ENCODE assay signal across 25 cellular contexts in the genomic region with DNA sequence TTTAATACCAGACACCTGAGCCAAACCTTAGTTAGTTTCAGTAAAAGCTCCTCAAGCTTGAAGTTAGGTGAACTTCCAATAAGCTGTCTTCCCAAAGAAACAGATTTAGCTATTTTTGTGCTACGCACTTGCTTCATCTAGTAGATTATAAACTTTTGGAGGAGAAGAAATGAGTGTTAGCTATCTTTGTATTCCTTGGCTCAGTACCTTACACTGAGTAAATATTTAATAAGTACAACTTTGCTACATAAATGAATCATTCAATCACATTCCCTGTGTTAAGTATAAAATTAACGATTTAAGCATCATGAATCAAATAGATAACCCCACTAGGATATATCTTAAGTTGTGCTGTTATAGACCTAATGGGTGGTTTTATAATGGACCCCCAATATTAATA.
DNase-seq lines count a peak whose midpoint lies in the region; ATAC-seq, FAIRE-seq and TF ChIP-seq lines count a peak whose summit lies in the region.
"Had no signal": no experiment of that assay in that cellular context is flagged by ENCODE, and none has a peak within 500 bp of the region (broad histone marks: within the 10 kb centered on the region; RNA-seq: fewer than 3 reads in every experiment).

No MANE protein-coding gene starts in this region.

- H3K9me3 ChIP-seq in PC-3 (ENCODE audit: low read length) (no peaks in the 10 kb centered on the region), left lung (no peaks in the 10 kb centered on the region), kidney (ENCODE audit: control insufficient read depth in 1 of 2, low read length in 2 of 2) (peaks cover 0 to 7% of the 10 kb centered on the region in 2 donors)

- H3K9me3 Mint-ChIP-seq in activated CD8-positive, alpha-beta T cell treated with anti-CD3 and anti-CD28 coated beads, Interleukin-2, amount 10 ng/mL, durations not matched to agents 7 days and 5 days (ENCODE audit: insufficient read depth), result no peaks in the 10 kb centered on the region
- H3K9me3 Mint-ChIP-seq in activated CD4-positive, alpha-beta memory T cell treated with anti-CD3 and anti-CD28 coated beads for 36 hours, result peaks cover 12% of the 10 kb centered on the region

- H3F3A ChIP-seq in PC-3 (ENCODE audit: low read length, unreplicated experiment), result no peaks in the 10 kb centered on the region

- no peak overlapping the region for H3K27ac Mint-ChIP-seq in activated CD8-positive, alpha-beta T cell treated with anti-CD3 and anti-CD28 coated beads, Interleukin-2, amount 10 ng/mL, durations not matched to agents 7 days and 5 days
- no peak overlapping the region for H3K27ac Mint-ChIP-seq in activated CD4-positive, alpha-beta memory T cell treated with anti-CD3 and anti-CD28 coated beads for 36 hours
- H3K27ac Mint-ChIP-seq: B cell; CD4-positive, alpha-beta T cell; CD8-positive, alpha-beta T cell had no signal

- H3K27me3 Mint-ChIP-seq in activated CD8-positive, alpha-beta T cell treated with anti-CD3 and anti-CD28 coated beads, Interleukin-2, amount 10 ng/mL, durations not matched to agents 7 days and 5 days (ENCODE audit: low read depth), result peaks cover 3% of the 10 kb centered on the region
- peaks cover 1% of the 10 kb centered on the region for H3K27me3 Mint-ChIP-seq in activated CD4-positive, alpha-beta memory T cell treated with anti-CD3 and anti-CD28 coated beads for 36 hours
- H3K27me3 Mint-ChIP-seq: CD4-positive, alpha-beta T cell had no signal

- no peaks in the 10 kb centered on the region for H3K36me3 ChIP-seq in PC-3 (ENCODE audit: low read depth, low read length)
- no peaks in the 10 kb centered on the region for H3K36me3 ChIP-seq in left lung
- no peaks in the 10 kb centered on the region for H3K36me3 ChIP-seq in kidney (ENCODE audit: control insufficient read depth in 1 of 2, insufficient read depth in 2 of 2, low read length in 2 of 2)
- H3K36me3 ChIP-seq: BLaER1 treated with 17β-estradiol and CSF1 and Interleukin-3, amounts not matched to agents 10 nM and 100 nM had no signal

- intact Hi-C loops in PC-3 (cut with micrococcal nuclease), result loop anchor here (2.0 kb wide), 2 partner anchors 39 to 71 kb away; no protein-coding TSS in a partner anchor
- intact Hi-C loops in left lung (cut with DNase I), result no loop called here
- intact Hi-C loops in kidney (cut with DNase I), result no loop called here
- intact Hi-C loops in activated CD4-positive, alpha-beta memory T cell treated with anti-CD3 and anti-CD28 coated beads for 36 hours (cut with micrococcal nuclease), result no loop called here

- no peaks in the 10 kb centered on the region for H3K36me3 Mint-ChIP-seq in activated CD8-positive, alpha-beta T cell treated with anti-CD3 and anti-CD28 coated beads, Interleukin-2, amount 10 ng/mL, durations not matched to agents 7 days and 5 days (ENCODE audit: low read depth)
- H3K36me3 Mint-ChIP-seq in activated CD4-positive, alpha-beta memory T cell treated with anti-CD3 and anti-CD28 coated beads for 36 hours, result peaks cover 10% of the 10 kb centered on the region
- H3K36me3 Mint-ChIP-seq: CD8-positive, alpha-beta T cell had no signal

- H3K4me2 ChIP-seq in PC-3 (ENCODE audit: low read length), result peak overlapping the region; percentile 20
- H3K4me2 ChIP-seq: BLaER1 treated with 17β-estradiol and CSF1 and Interleukin-3, amounts not matched to agents 10 nM and 100 nM had no signal

- no peak for TF ChIP-seq CTCF in LNCaP clone FGC (IDR thresholded peaks at IDR 0.05; ENCODE audit: control insufficient read depth, extremely low read depth, insufficient read depth)
- TF ChIP-seq CTCF in PC-3 (conservative IDR thresholded peaks at IDR 0.05; ENCODE audit: low read depth, low read length), result no peak
- no peak for TF ChIP-seq CTCF in left lung (IDR thresholded peaks at IDR 0.05)
- no peak for TF ChIP-seq CTCF in kidney (IDR thresholded peaks at IDR 0.05; ENCODE audit: borderline replicate concordance, extremely low read depth, insufficient read depth)

- no peak overlapping the region for H3K9ac ChIP-seq in PC-3 (ENCODE audit: low read length)
- no peak overlapping the region for H3K9ac ChIP-seq in kidney (ENCODE audit: low read length in 2 of 2)
- H3K9ac ChIP-seq: BLaER1 treated with 17β-estradiol and CSF1 and Interleukin-3, amounts not matched to agents 10 nM and 100 nM had no signal

- no peak overlapping the region for H3K4me3 Mint-ChIP-seq in activated CD8-positive, alpha-beta T cell treated with anti-CD3 and anti-CD28 coated beads, Interleukin-2, amount 10 ng/mL, durations not matched to agents 7 days and 5 days
- H3K4me3 Mint-ChIP-seq in activated CD4-positive, alpha-beta memory T cell treated with anti-CD3 and anti-CD28 coated beads for 36 hours, result no peak overlapping the region
- H3K4me3 Mint-ChIP-seq: B cell; CD4-positive, alpha-beta T cell; CD8-positive, alpha-beta T cell had no signal

- H3K79me2 ChIP-seq in PC-3 (ENCODE audit: low read length), result no peaks in the 10 kb centered on the region

- BruUV-seq in PC-3 (replicated peaks; lab: Mats Ljungman, UMichigan), result no TSS peak

- POLR2A ChIA-PET in PC-3 (lab: Charles Lee; ENCODE audit: unreplicated experiment), result interaction anchor here (0.5 to 0.6 kb wide), 4 partner anchors 21 to 124 kb away, joined by 3 to 8 read pairs (median 4); no protein-coding TSS in a partner anchor
- POLR2A ChIA-PET in activated CD8-positive, alpha-beta T cell treated with anti-CD3 and anti-CD28 coated beads, Interleukin-2, amount 10 ng/mL, durations not matched to agents 7 days and 5 days (lab: Charles Lee), result no interaction called here
- POLR2A ChIA-PET in activated CD4-positive, alpha-beta memory T cell treated with anti-CD3 and anti-CD28 coated beads for 36 hours (lab: Charles Lee), result no interaction called here

- DNase-seq in LNCaP clone FGC (ENCODE audit: low read depth), result peak; percentile 7
- peak; percentile 50 for DNase-seq in PC-3
- DNase-seq in kidney glomerular epithelial cell (lab: John Stamatoyannopoulos, UW), result peak; percentile 49
- no peak for DNase-seq in left lung
- DNase-seq in activated CD8-positive, alpha-beta T cell treated with anti-CD3 and anti-CD28 coated beads, Interleukin-2, amount 10 ng/mL, durations not matched to agents 7 days and 5 days, result no peak
- DNase-seq in AG08396 (ENCODE audit: low spot score), result no peak
- no peak for DNase-seq in kidney
- no peak for DNase-seq in activated CD4-positive, alpha-beta memory T cell treated with anti-CD3 and anti-CD28 coated beads for 36 hours
- DNase-seq: 8988T; ACHN; AML-193; Caco-2; Calu3; CD4-positive, alpha-beta T cell; CD8-positive, alpha-beta T cell; DMS79 treated with DMSO at 0.1 percent for 48 hours; GF-D8 had no signal

- H3K4me3 ChIP-seq in LNCaP clone FGC (ENCODE audit: low read depth, low read length), result no peak overlapping the region
- H3K4me3 ChIP-seq in PC-3 (ENCODE audit: low read length), result no peak overlapping the region
- no peak overlapping the region for H3K4me3 ChIP-seq in left lung
- no peak overlapping the region for H3K4me3 ChIP-seq in kidney (ENCODE audit: low read length in 2 of 2)
- H3K4me3 ChIP-seq: BLaER1 treated with 17β-estradiol and CSF1 and Interleukin-3, amounts not matched to agents 10 nM and 100 nM had no signal

- H3K4me1 Mint-ChIP-seq in activated CD8-positive, alpha-beta T cell treated with anti-CD3 and anti-CD28 coated beads, Interleukin-2, amount 10 ng/mL, durations not matched to agents 7 days and 5 days (ENCODE audit: low read depth), result peaks cover 23% of the 10 kb centered on the region
- H3K4me1 Mint-ChIP-seq in activated CD4-positive, alpha-beta memory T cell treated with anti-CD3 and anti-CD28 coated beads for 36 hours (ENCODE audit: low read depth), result peaks cover 28% of the 10 kb centered on the region
- H3K4me1 Mint-ChIP-seq: B cell had no signal

- H3K27me3 ChIP-seq in PC-3 (ENCODE audit: low read length), result no peaks in the 10 kb centered on the region
- H3K27me3 ChIP-seq in left lung, result no peaks in the 10 kb centered on the region
- H3K27me3 ChIP-seq: BLaER1 treated with 17β-estradiol and CSF1 and Interleukin-3, amounts not matched to agents 10 nM and 100 nM had no signal

- ATAC-seq in PC-3, result peak; percentile 91
- peak; percentile 64 for ATAC-seq in left lung
- ATAC-seq in activated CD8-positive, alpha-beta T cell treated with anti-CD3 and anti-CD28 coated beads, Interleukin-2, amount 10 ng/mL, durations not matched to agents 7 days and 5 days, result no peak
- ATAC-seq: CD8-positive, alpha-beta T cell had no signal

- H4K20me1 ChIP-seq in PC-3 (ENCODE audit: low read length), result no peaks in the 10 kb centered on the region
- H4K20me1 ChIP-seq: BLaER1 treated with 17β-estradiol and CSF1 and Interleukin-3, amounts not matched to agents 10 nM and 100 nM had no signal

- no peak overlapping the region for H2AFZ ChIP-seq in PC-3 (ENCODE audit: low read length)

- no peak for FAIRE-seq in kidney (lab: Jason Lieb, UNC)
- FAIRE-seq: A204.1, D721Med, G401.6, GM12891, GM19239 had no signal

- H3K4me1 ChIP-seq in PC-3 (ENCODE audit: insufficient read depth, low read length) (peaks cover 17% of the 10 kb centered on the region), left lung (no peaks in the 10 kb centered on the region), kidney (ENCODE audit: control insufficient read depth in 1 of 2, insufficient read depth in 1 of 2, low read depth in 1 of 2, low read length in 2 of 2) (peaks cover 0 to 7% of the 10 kb centered on the region in 2 donors)
- H3K4me1 ChIP-seq: Caco-2 had no signal

- no peak overlapping the region for H3K27ac ChIP-seq in PC-3 (ENCODE audit: low read length)
- H3K27ac ChIP-seq in left lung, result no peak overlapping the region
- H3K27ac ChIP-seq in kidney (ENCODE audit: low read depth in 2 of 2, low read length in 2 of 2), result no peak overlapping the region
- H3K27ac ChIP-seq: BLaER1 treated with 17β-estradiol and CSF1 and Interleukin-3, amounts not matched to agents 10 nM and 100 nM; C4-2B had no signal

- no peaks in the 10 kb centered on the region for H3K9me2 ChIP-seq in PC-3 (replicated peaks; ENCODE audit: low read length)

- CTCF ChIA-PET in PC-3 (lab: Charles Lee), result interaction anchor here (0.5 to 1.3 kb wide), 4 partner anchors 48 to 641 kb away, joined by 3 to 8 read pairs (median 4); no protein-coding TSS in a partner anchor
- CTCF ChIA-PET in activated CD8-positive, alpha-beta T cell treated with anti-CD3 and anti-CD28 coated beads, Interleukin-2, amount 10 ng/mL, durations not matched to agents 7 days and 5 days (lab: Charles Lee), result interaction anchor here (0.6 kb wide), 1 partner anchor 110 kb away, joined by 3 read pairs; no protein-coding TSS in a partner anchor
- CTCF ChIA-PET in activated CD4-positive, alpha-beta memory T cell treated with anti-CD3 and anti-CD28 coated beads for 36 hours (lab: Charles Lee), result interaction anchor here (1.7 kb wide), 1 partner anchor 110 kb away, joined by 5 read pairs; no protein-coding TSS in a partner anchor

Comparison
In these comparisons a context has a peak if more than half of its experiments do, and no peak if none do; other contexts are left out.
1. DNase-seq: peak in LNCaP clone FGC (single experiment), PC-3 (single experiment) and kidney glomerular epithelial cell (single experiment); none in left lung (0 of 2), activated CD8-positive, alpha-beta T cell treated with anti-CD3 and anti-CD28 coated beads, Interleukin-2, amount 10 ng/mL, durations not matched to agents 7 days and 5 days (single experiment), AG08396 (single experiment), kidney (single experiment) and activated CD4-positive, alpha-beta memory T cell treated with anti-CD3 and anti-CD28 coated beads for 36 hours (single experiment).